Comparison of ENCODE assay signal across 29 cellular contexts in genomic region chr1:5740450-5740849, GRCh38.
"Had no signal": no experiment of that assay in that cellular context is flagged by ENCODE, and none has a peak within 500 bp of the region (broad histone marks: within the 10 kb centered on the region; RNA-seq: fewer than 3 reads in every experiment).

No MANE protein-coding gene starts in this region.

- H3K36me3 Mint-ChIP-seq: naive B cell; natural killer cell; stimulated activated memory B cell treated with anti-CD40 and anti-IgM and Interleukin-4, amounts not matched to agents 10 μg/mL and 1 μg/mL and 100 μg/mL, for 72 hours had no signal

- H3K36me3 ChIP-seq: left lung, lower lobe of right lung, neural progenitor cell, neutrophil, right atrium auricular region, right lobe of liver, thoracic aorta, tibial artery, upper lobe of right lung had no signal

- H3K27me3 ChIP-seq: neural progenitor cell, right atrium auricular region, right lobe of liver had no signal

- H3K4me1 ChIP-seq: left lung, lower lobe of right lung, neural progenitor cell, parathyroid adenoma, right lobe of liver, tibial artery, upper lobe of right lung had no signal

- H3K4me3 ChIP-seq: left lung, lower lobe of right lung, neural progenitor cell, right atrium auricular region, right lobe of liver, thoracic aorta, tibial artery, upper lobe of right lung had no signal

- H3K4me3 Mint-ChIP-seq: naive B cell; natural killer cell; nephron progenitor cell; neural progenitor cell; stimulated activated memory B cell treated with anti-CD40 and anti-IgM and Interleukin-4, amounts not matched to agents 10 μg/mL and 1 μg/mL and 100 μg/mL, for 72 hours; stimulated activated naive CD8-positive, alpha-beta T cell treated with anti-CD3 and anti-CD28 coated beads, Interleukin-15, amount 100 ng/mL, for 72 hours had no signal

- H3K27ac Mint-ChIP-seq: naive B cell; natural killer cell; nephron progenitor cell; neural progenitor cell; progenitor cell of endocrine pancreas; stimulated activated memory B cell treated with anti-CD40 and anti-IgM and Interleukin-4, amounts not matched to agents 10 μg/mL and 1 μg/mL and 100 μg/mL, for 72 hours had no signal

- H3K9ac ChIP-seq: neural progenitor cell, parathyroid adenoma had no signal

- H3K4me2 ChIP-seq: neural progenitor cell had no signal

- H3K4me1 Mint-ChIP-seq: natural killer cell; stimulated activated memory B cell treated with anti-CD40 and anti-IgM and Interleukin-4, amounts not matched to agents 10 μg/mL and 1 μg/mL and 100 μg/mL, for 72 hours had no signal

- DNase-seq: hippocampal formation; kidney; mammary epithelial cell; mesenchymal stem cell; naive B cell; natural killer cell; nephron progenitor cell; occipital lobe; small intestine; stimulated activated CD4-positive, alpha-beta T cell treated with anti-CD3 and anti-CD28 coated beads, Interleukin-1b, Interleukin-23, amount 100 ng/mL, for 48 hours; stimulated activated CD4-positive, alpha-beta T cell treated with anti-CD3 and anti-CD28 coated beads, Interleukin-2, amount 100 ng/mL, for 48 hours; stimulated activated CD4-positive, alpha-beta T cell treated with anti-CD3 and anti-CD28 coated beads, Interleukin-4, amount 100 ng/mL, for 4 hours; stimulated activated CD8-positive, alpha-beta memory T cell treated with anti-CD3 and anti-CD28 coated beads, Interleukin-4, amount 100 ng/mL, for 48 hours; stimulated activated naive CD4-positive, alpha-beta T cell treated with Interleukin-2 at 50 U/mL for 16 hours; stimulated activated naive CD8-positive, alpha-beta T cell treated with anti-CD3 and anti-CD28 coated beads, Interleukin-15, amount 100 ng/mL, for 72 hours; substantia nigra; trophoblast cell had no signal

- H3K9me3 ChIP-seq: left lung, lower lobe of right lung, neutrophil, right atrium auricular region, right lobe of liver, thoracic aorta, tibial artery, upper lobe of right lung had no signal

- H3K27ac ChIP-seq: left lung, lower lobe of right lung, neural progenitor cell, neutrophil, parathyroid adenoma, right atrium auricular region, right lobe of liver, thoracic aorta, tibial artery, upper lobe of right lung had no signal
